ENCODE assay signal across 7 cellular contexts in the genomic region with DNA sequence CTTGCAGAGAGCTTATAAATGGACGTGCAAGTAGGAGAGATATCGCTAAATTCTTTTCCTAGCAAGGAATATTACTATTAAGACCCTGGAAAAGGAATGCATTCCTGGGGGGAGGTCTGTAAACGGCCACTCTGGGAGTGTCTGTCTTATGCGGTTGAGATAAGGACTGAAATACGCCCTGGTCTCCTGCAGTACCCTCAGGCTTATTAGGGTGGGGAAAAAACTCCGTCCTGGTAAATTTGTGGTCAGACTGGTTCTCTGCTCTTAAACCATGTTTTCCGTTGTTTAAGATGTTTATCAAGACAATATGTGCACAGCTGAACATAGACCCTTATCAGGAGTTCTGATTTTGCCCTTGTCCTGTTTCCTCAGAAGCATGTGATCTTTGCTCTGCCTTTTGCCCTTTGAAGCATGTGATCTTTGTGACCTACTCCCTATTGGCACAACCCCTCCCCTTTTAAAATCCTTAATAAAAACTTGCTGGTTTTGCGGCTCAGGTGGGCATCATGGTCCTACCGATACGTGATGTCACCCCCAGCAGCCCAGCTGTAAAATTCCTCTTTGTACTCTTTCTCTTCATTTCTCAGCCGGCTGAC. TPM values are rescaled to one million over a fixed set of nuclear protein-coding genes. Genes with fewer than 3 reads are reported as not detected.
DNase-seq lines count a peak whose midpoint lies in the region; ATAC-seq, FAIRE-seq and TF ChIP-seq lines count a peak whose summit lies in the region.
"Not testable (repeated sequence)": the region's sequence is repeated elsewhere in the genome, so short reads cannot be mapped to it uniquely, and the experiment has no call there.

No MANE protein-coding gene starts in this region.

- not testable (repeated sequence) for H3K9me1 ChIP-seq in K562 (ENCODE audit: control insufficient read depth, insufficient read depth, low read length)

- 67% methylated on average over 11 of the region's 11 CpGs for WGBS in K562 (ENCODE audit: insufficient coverage, low coverage, missing lambda C conversion rate)
- WGBS in liver, result 85% methylated on average over 11 of the region's 11 CpGs
- 77% methylated on average over 11 of the region's 11 CpGs for WGBS in prostate gland

- TF ChIP-seq CTCF in 22Rv1 (IDR thresholded peaks at IDR 0.05); HEK293 (tag by site-specific recombination; IDR thresholded peaks at IDR 0.05); RWPE2 (IDR thresholded peaks at IDR 0.05; ENCODE audit: poor library complexity, severe bottlenecking); K562 (IDR thresholded peaks at IDR 0.05 in 2 of 3, conservative IDR thresholded peaks at IDR 0.05 in 1 of 3; ENCODE audit: insufficient read depth in 2 of 3, low read depth in 1 of 3, low read length in 3 of 3); liver (IDR thresholded peaks at IDR 0.05; ENCODE audit: low read depth, low read length, missing input control); prostate gland (IDR thresholded peaks at IDR 0.05): not testable (repeated sequence)

- not testable (repeated sequence) for TF ChIP-seq EP300 in K562 (IDR thresholded peaks at IDR 0.05; ENCODE audit: low read length)

- not testable (repeated sequence) for TF ChIP-seq POLR2A in K562 (conservative IDR thresholded peaks at IDR 0.05); erythroblast (IDR thresholded peaks at IDR 0.05; ENCODE audit: low read length); prostate gland (IDR thresholded peaks at IDR 0.05)

- POLR2A ChIA-PET in HEK293 (lab: Yijun Ruan, JAX); K562 (lab: Yijun Ruan, JAX): not testable (repeated sequence)

- not testable (repeated sequence) for H3K4me3 ChIP-seq in HEK293 (ENCODE audit: low read depth, low read length); RWPE2 (ENCODE audit: severe bottlenecking); K562; liver (ENCODE audit: low read depth in 1 of 3, low read length in 3 of 3); prostate gland

- H3K9ac ChIP-seq in K562 (ENCODE audit: insufficient read depth in 1 of 2, low read depth in 2 of 2, low read length in 2 of 2); liver (ENCODE audit: low read depth in 1 of 2, low read length in 2 of 2): not testable (repeated sequence)

- not testable (repeated sequence) for H3K36me3 ChIP-seq in HEK293 (ENCODE audit: control insufficient read depth in 2 of 2, insufficient read depth in 1 of 2, low read length in 2 of 2); RWPE2 (ENCODE audit: low read depth); liver (ENCODE audit: control insufficient read depth in 4 of 4, insufficient read depth in 3 of 4, low read depth in 1 of 4, low read length in 3 of 4); prostate gland
- peaks cover 27% of the 10 kb centered on the region; the same call in 2 of the 3 replicates for H3K36me3 ChIP-seq in K562 (ENCODE audit: control insufficient read depth, insufficient read depth, low read length)

- not testable (repeated sequence) for H2AFZ ChIP-seq in K562 (ENCODE audit: low read depth, low read length)

- not testable (repeated sequence) for H3K4me2 ChIP-seq in K562 (ENCODE audit: insufficient read depth, low read length)

- not testable (repeated sequence) for H4K20me1 ChIP-seq in K562 (replicated peaks; ENCODE audit: control insufficient read depth, insufficient read depth, low read length)

- intact Hi-C loops in K562 (cut with micrococcal nuclease); prostate gland (cut with DNase I): not testable (repeated sequence)

- CTCF ChIA-PET in HEK293 (lab: Yijun Ruan, JAX) (interaction anchor here (2.3 kb wide), 1 partner anchor 204 kb away, joined by 7 read pairs; no protein-coding TSS in a partner anchor), K562 (lab: Yijun Ruan, JAX; ENCODE audit: low intra/inter-chr PET ratio) (interaction anchor here (0.6 kb wide), 1 partner anchor 12 kb away, joined by 3 read pairs; no protein-coding TSS in a partner anchor)

- not testable (repeated sequence) for H3K9me3 ChIP-seq in HEK293 (ENCODE audit: control insufficient read depth, insufficient read depth, low read depth, low read length); RWPE2 (ENCODE audit: severe bottlenecking); liver (ENCODE audit: control insufficient read depth in 4 of 4, low read length in 3 of 4); prostate gland
- peaks cover 19% of the 10 kb centered on the region for H3K9me3 ChIP-seq in K562 (replicated peaks; ENCODE audit: control insufficient read depth, insufficient read depth, low read depth, low read length)

- not testable (repeated sequence) for H3K79me2 ChIP-seq in K562 (ENCODE audit: control insufficient read depth, insufficient read depth, low read length)

- not testable (repeated sequence) for ATAC-seq in RWPE2 (ENCODE audit: low read depth); K562

- in situ Hi-C loops in K562 (cut with MboI), result not testable (repeated sequence)

- TF ChIP-seq RAD21 in K562 (CRISPR knock-in tag; conservative IDR thresholded peaks at IDR 0.05 in 1 of 2, IDR thresholded peaks at IDR 0.05 in 1 of 2); liver (IDR thresholded peaks at IDR 0.05): not testable (repeated sequence)

- DNase-seq in RWPE2 (ENCODE audit: low spot score) (peak; percentile 0), erythroblast (lab: John Stamatoyannopoulos, UW) (peak; percentile 29 to 60)
- DNase-seq in K562 (ENCODE audit: extremely low read depth in 1 of 4, low spot score in 3 of 4); prostate gland (ENCODE audit: low spot score): not testable (repeated sequence)

- H3K4me1 ChIP-seq in HEK293 (ENCODE audit: control insufficient read depth, insufficient read depth, low read length); RWPE2 (ENCODE audit: insufficient read depth, poor library complexity, severe bottlenecking): not testable (repeated sequence)
- H3K4me1 ChIP-seq in K562 (replicated peaks in 1 of 2; ENCODE audit: control insufficient read depth in 2 of 2, insufficient read depth in 2 of 2, low read length in 2 of 2), result peaks cover 3 to 15% of the 10 kb centered on the region in 2 experiments
- H3K4me1 ChIP-seq in liver (ENCODE audit: control insufficient read depth in 4 of 4, insufficient read depth in 4 of 4, low read length in 3 of 4), result peaks cover 2 to 25% (median 18%) of the 10 kb centered on the region in 4 donors
- peaks cover 20% of the 10 kb centered on the region for H3K4me1 ChIP-seq in prostate gland (replicated peaks)

- not testable (repeated sequence) for FAIRE-seq in K562 (lab: Jason Lieb, UNC)

- not testable (repeated sequence) for BruUV-seq in K562 (replicated peaks; lab: Mats Ljungman, UMichigan)

- H3K27me3 ChIP-seq in RWPE2 (ENCODE audit: insufficient read depth, poor library complexity, severe bottlenecking); K562 (ENCODE audit: control insufficient read depth in 2 of 2, insufficient read depth in 2 of 2, low read length in 2 of 2); liver (ENCODE audit: control insufficient read depth in 4 of 4, insufficient read depth in 4 of 4, low read length in 3 of 4); prostate gland (replicated peaks; ENCODE audit: insufficient read depth): not testable (repeated sequence)

- H3K27ac ChIP-seq in 22Rv1 (peak overlapping the region; percentile 60), prostate gland (peak overlapping the region; percentile 76 to 89)
- not testable (repeated sequence) for H3K27ac ChIP-seq in HEK293 (ENCODE audit: extremely low read depth, low read depth, low read length); RWPE2 (ENCODE audit: poor library complexity, severe bottlenecking); K562 (ENCODE audit: extremely low read depth, low read depth, low read length); liver (ENCODE audit: low read depth in 1 of 2, low read length in 2 of 2)

RNA-seq across cellular contexts. Expression of gene COMT, which starts 6.4 kb away (rescaled TPM):
- total RNA-seq in K562 (2011; cell fraction: chromatin; rRNA removed; ENCODE audit: low replicate concordance), result 125 and 360 TPM in 2 replicates
- total RNA-seq in K562 (2011; cell fraction: nucleolus; rRNA removed), result 500 and 649 TPM in 2 replicates
- 301 and 358 TPM in 2 replicates for total RNA-seq in K562 (2011; cell fraction: nucleoplasm; rRNA removed)
- total RNA-seq in K562 (2014; rRNA removed) (334 and 497 TPM in 2 replicates), K562 (2014; rRNA removed; fragmentation: Illumina TruSeq; extraction: Trizol) (29.4 and 46.3 TPM in 2 replicates), K562 (2015; rRNA removed; fragmentation: Illumina TruSeq; extraction: Trizol) (155 and 156 TPM in 2 replicates), K562 (2021) (348 and 351 TPM in 2 replicates), liver (100 to 1,000 TPM in 1 of 2 donors, 10 to 100 TPM in 1; 75.3 to 136 TPM), prostate gland (100 to 1,000 TPM; 456 to 513 TPM)
- polyA plus RNA-seq in K562 (2011; rRNA removed) (185 and 498 TPM in 2 replicates), K562 (2014; fragmentation: Illumina TruSeq; extraction: Trizol) (108 and 305 TPM in 2 replicates), K562 (2014; fragmentation: Nextera tagmentation; extraction: Ambion mirVana) (10 to 100 TPM; 12.5 to 39.6 TPM), K562 (2014; rRNA removed) (263 and 317 TPM in 2 replicates), liver (100 to 1,000 TPM; 156 to 430 TPM)
- 652 and 657 TPM in 2 replicates for polyA plus RNA-seq in K562 (2011; cell fraction: cytosol; rRNA removed)
- 321 and 432 TPM in 2 replicates for polyA plus RNA-seq in K562 (2011; cell fraction: nucleus; rRNA removed)
- 279 and 699 TPM in 2 replicates for polyA plus RNA-seq in K562 (2012)
- polyA minus RNA-seq in K562 (2011; rRNA and poly(A)+ RNA removed), result 92.9 and 123 TPM in 2 replicates
- 148 and 344 TPM in 2 replicates for polyA minus RNA-seq in K562 (2011; cell fraction: cytosol; rRNA and poly(A)+ RNA removed)
- polyA minus RNA-seq in K562 (2011; cell fraction: nucleus; rRNA and poly(A)+ RNA removed), result 63.8 and 154 TPM in 2 replicates

RNA-seq across cellular contexts. Expression of gene TXNRD2, which starts 6.4 kb away (rescaled TPM):
- 156 and 367 TPM in 2 replicates for total RNA-seq in K562 (2011; cell fraction: chromatin; rRNA removed; ENCODE audit: low replicate concordance)
- total RNA-seq in K562 (2011; cell fraction: nucleolus; rRNA removed), result 176 and 216 TPM in 2 replicates
- total RNA-seq in K562 (2011; cell fraction: nucleoplasm; rRNA removed), result 160 and 165 TPM in 2 replicates
- total RNA-seq in K562 (2014; rRNA removed) (49.4 and 60.7 TPM in 2 replicates), K562 (2014; rRNA removed; fragmentation: Illumina TruSeq; extraction: Trizol) (25.1 and 32.6 TPM in 2 replicates), K562 (2015; rRNA removed; fragmentation: Illumina TruSeq; extraction: Trizol) (45.9 and 50.4 TPM in 2 replicates), K562 (2021) (78.2 and 80.2 TPM in 2 replicates), liver (10 to 100 TPM; 22.2 to 30.2 TPM), prostate gland (10 to 100 TPM; 62.1 to 84.5 TPM)
- polyA plus RNA-seq in K562 (2011; rRNA removed) (50.2 and 93.6 TPM in 2 replicates), K562 (2014; fragmentation: Illumina TruSeq; extraction: Trizol) (45.0 and 66.1 TPM in 2 replicates), K562 (2014; fragmentation: Nextera tagmentation; extraction: Ambion mirVana) (1 to 10 TPM; 3.3 to 4.4 TPM), K562 (2014; rRNA removed) (52.5 and 57.0 TPM in 2 replicates), liver (10 to 100 TPM; 37.0 to 41.3 TPM)
- 84.2 and 98.0 TPM in 2 replicates for polyA plus RNA-seq in K562 (2011; cell fraction: cytosol; rRNA removed)
- 148 and 181 TPM in 2 replicates for polyA plus RNA-seq in K562 (2011; cell fraction: nucleus; rRNA removed)
- polyA plus RNA-seq in K562 (2012), result 83.1 and 83.5 TPM in 2 replicates
- polyA minus RNA-seq in K562 (2011; rRNA and poly(A)+ RNA removed), result 44.4 and 47.5 TPM in 2 replicates
- 55.3 and 75.6 TPM in 2 replicates for polyA minus RNA-seq in K562 (2011; cell fraction: cytosol; rRNA and poly(A)+ RNA removed)
- polyA minus RNA-seq in K562 (2011; cell fraction: nucleus; rRNA and poly(A)+ RNA removed), result 57.4 and 103 TPM in 2 replicates
